ENCODE assay signal across 19 cellular contexts in genomic region chr15:36172970-36173369, GRCh38.
A peak's percentile ranks its signal among the peaks of the same experiment; 100 is the strongest.
DNase-seq lines count a peak whose midpoint lies in the region; TF ChIP-seq lines count a peak whose summit lies in the region.
"Had no signal": no experiment of that assay in that cellular context is flagged by ENCODE, and none has a peak within 500 bp of the region (broad histone marks: within the 10 kb centered on the region; RNA-seq: fewer than 3 reads in every experiment).

No MANE protein-coding gene starts in this region.

- CTCF ChIA-PET in MCF 10A (lab: Yijun Ruan, JAX): interaction anchor here (1.5 kb wide), 1 partner anchor 11 kb away, joined by 3 read pairs; no protein-coding TSS in a partner anchor
- CTCF ChIA-PET in mammary epithelial cell (lab: Charles Lee; ENCODE audit: low non-redundant PET): no interaction called here
- CTCF ChIA-PET in PC-9 (lab: Charles Lee): no interaction called here
- CTCF ChIA-PET in A673 (lab: Charles Lee): no interaction called here

- POLR2A ChIA-PET in MCF 10A (lab: Yijun Ruan, JAX): no interaction called here
- POLR2A ChIA-PET in PC-9 (lab: Charles Lee; ENCODE audit: unreplicated experiment): no interaction called here
- POLR2A ChIA-PET in A673 (lab: Charles Lee; ENCODE audit: low non-redundant PET): interaction anchor here (0.5 kb wide), 2 partner anchors 73 to 855 kb away, joined by 3 to 4 read pairs; no protein-coding TSS in a partner anchor

- no peak overlapping the region for H3K4me3 Mint-ChIP-seq in MCF 10A (ENCODE audit: unreplicated experiment)
- H3K4me3 Mint-ChIP-seq: B cell; CD4-positive, alpha-beta memory T cell; HFFc6; IgD-negative memory B cell had no signal

- no peak for TF ChIP-seq POLR2A in ovary (IDR thresholded peaks at IDR 0.05)

- no peak for TF ChIP-seq CTCF in MCF 10A (IDR thresholded peaks at IDR 0.05; ENCODE audit: unreplicated experiment)
- no peak for TF ChIP-seq CTCF in mammary epithelial cell (conservative IDR thresholded peaks at IDR 0.05 in 1 of 2, IDR thresholded peaks at IDR 0.05 in 1 of 2; ENCODE audit: extremely low read depth in 1 of 2, insufficient read depth in 1 of 2, low read depth in 1 of 2, low read length in 2 of 2)
- no peak for TF ChIP-seq CTCF in PC-9 (conservative IDR thresholded peaks at IDR 0.05)
- TF ChIP-seq CTCF in fibroblast of pulmonary artery (IDR thresholded peaks at IDR 0.05; ENCODE audit: low read length, missing control alignments): no peak
- TF ChIP-seq CTCF in ovary (IDR thresholded peaks at IDR 0.05): no peak
- no peak for TF ChIP-seq CTCF in A673 (conservative IDR thresholded peaks at IDR 0.05; ENCODE audit: low read depth, low read length)

- 100% methylated on average over 1 of the region's 1 CpG for WGBS in mammary epithelial cell (ENCODE audit: low coverage, missing lambda C conversion rate)
- 98 to 100% (median 100%) methylated on average over 1 of the region's 1 CpG for WGBS in ovary, 3 donors

- no peaks in the 10 kb centered on the region for H3K79me2 ChIP-seq in mammary epithelial cell (ENCODE audit: insufficient read depth, low read length)
- no peaks in the 10 kb centered on the region for H3K79me2 ChIP-seq in PC-9 (ENCODE audit: low read depth)

- H3K36me3 ChIP-seq in mammary epithelial cell (ENCODE audit: insufficient read depth, low read length) (no peaks in the 10 kb centered on the region), PC-9 (ENCODE audit: low read depth) (no peaks in the 10 kb centered on the region), ovary (no peaks in the 10 kb centered on the region), A673 (ENCODE audit: insufficient read depth, low read length, poor library complexity, severe bottlenecking) (no peaks in the 10 kb centered on the region)
- H3K36me3 ChIP-seq: HAP-1 had no signal

- H3K4me2 ChIP-seq in mammary epithelial cell (ENCODE audit: insufficient read depth, low read depth, low read length): no peak overlapping the region
- H3K4me2 ChIP-seq in PC-9: no peak overlapping the region

- H3K9me2 ChIP-seq in PC-9 (ENCODE audit: insufficient read depth): no peaks in the 10 kb centered on the region

- no peaks in the 10 kb centered on the region for H3K9me3 Mint-ChIP-seq in MCF 10A (ENCODE audit: unreplicated experiment)
- H3K9me3 Mint-ChIP-seq: HFFc6 had no signal

- H3K9me3 ChIP-seq in mammary epithelial cell (replicated peaks; ENCODE audit: insufficient read depth, low read length): no peaks in the 10 kb centered on the region
- H3K9me3 ChIP-seq in PC-9 (ENCODE audit: insufficient read depth, low read depth): 0 out of 2 replicates have a peak, but pooled peaks cover 3% of the 10 kb centered on the region
- no peaks in the 10 kb centered on the region for H3K9me3 ChIP-seq in ovary
- no peaks in the 10 kb centered on the region for H3K9me3 ChIP-seq in A673 (ENCODE audit: low read depth, low read length, poor library complexity, severe bottlenecking)
- H3K9me3 ChIP-seq: HAP-1 had no signal

- in situ Hi-C loops in mammary epithelial cell (cut with MboI; ENCODE audit: low sequenced_read_pairs in 2 of 2): no loop called here

- no peaks in the 10 kb centered on the region for H3K4me1 ChIP-seq in mammary epithelial cell (ENCODE audit: insufficient read depth, low read length)
- H3K4me1 ChIP-seq in PC-9 (replicated peaks; ENCODE audit: insufficient read depth): peaks cover 20% of the 10 kb centered on the region
- peaks cover 10% of the 10 kb centered on the region for H3K4me1 ChIP-seq in ovary (ENCODE audit: insufficient read depth)
- no peaks in the 10 kb centered on the region for H3K4me1 ChIP-seq in A673 (ENCODE audit: insufficient read depth, low read length, poor library complexity, severe bottlenecking)

- no peaks in the 10 kb centered on the region for H3K36me3 Mint-ChIP-seq in MCF 10A (ENCODE audit: insufficient read depth, unreplicated experiment)
- H3K36me3 Mint-ChIP-seq: CD4-positive, alpha-beta memory T cell; IgD-negative memory B cell had no signal

- no peak overlapping the region for H3K27ac Mint-ChIP-seq in MCF 10A (ENCODE audit: low read depth, unreplicated experiment)
- H3K27ac Mint-ChIP-seq: B cell; CD4-positive, alpha-beta memory T cell; HFFc6; IgD-negative memory B cell had no signal

- H3K27me3 ChIP-seq in mammary epithelial cell (ENCODE audit: insufficient read depth, low read length) (no peaks in the 10 kb centered on the region), PC-9 (ENCODE audit: insufficient read depth, low read depth) (no peaks in the 10 kb centered on the region), ovary (no peaks in the 10 kb centered on the region), A673 (replicated peaks; ENCODE audit: insufficient read depth, low read depth, low read length, poor library complexity) (no peaks in the 10 kb centered on the region)

- H3K4me3 ChIP-seq in mammary epithelial cell (replicated peaks in 1 of 3; ENCODE audit: insufficient read depth in 1 of 3, low read depth in 2 of 3, low read length in 3 of 3): no peak overlapping the region
- H3K4me3 ChIP-seq in PC-9: no peak overlapping the region
- no peak overlapping the region for H3K4me3 ChIP-seq in fibroblast of pulmonary artery (replicated peaks; ENCODE audit: low read depth, low read length)
- H3K4me3 ChIP-seq in ovary: no peak overlapping the region
- no peak overlapping the region for H3K4me3 ChIP-seq in A673 (ENCODE audit: low read depth, low read length, poor library complexity, severe bottlenecking)
- H3K4me3 ChIP-seq: HAP-1 had no signal

- H4K20me1 ChIP-seq in mammary epithelial cell (ENCODE audit: insufficient read depth, low read length) (no peaks in the 10 kb centered on the region), PC-9 (ENCODE audit: insufficient read depth) (no peaks in the 10 kb centered on the region)

- no peaks in the 10 kb centered on the region for H3K27me3 Mint-ChIP-seq in MCF 10A (ENCODE audit: insufficient read depth, unreplicated experiment)
- H3K27me3 Mint-ChIP-seq: B cell; CD4-positive, alpha-beta memory T cell; IgD-negative memory B cell had no signal

- H3K4me1 Mint-ChIP-seq in MCF 10A (ENCODE audit: insufficient read depth, unreplicated experiment): no peaks in the 10 kb centered on the region
- H3K4me1 Mint-ChIP-seq: B cell; CD4-positive, alpha-beta memory T cell; IgD-negative memory B cell had no signal

- H2AFZ ChIP-seq in mammary epithelial cell (ENCODE audit: low read depth, low read length) (no peak overlapping the region), PC-9 (peak overlapping the region; percentile 65; the same call in 1 of the 2 replicates)

- no peak overlapping the region for H3K9ac ChIP-seq in mammary epithelial cell (ENCODE audit: insufficient read depth, low read length)

- 0 out of 2 replicates have a peak, but pooled peaks cover 2% of the 10 kb centered on the region for H3F3A ChIP-seq in PC-9 (ENCODE audit: insufficient read depth, low read depth)

- no peak for TF ChIP-seq EP300 in ovary (IDR thresholded peaks at IDR 0.05)

- BruUV-seq in MCF 10A (replicated peaks; lab: Mats Ljungman, UMichigan): no TSS peak
- no TSS peak for BruUV-seq in mammary epithelial cell (replicated peaks; lab: Mats Ljungman, UMichigan)
- BruUV-seq in PC-9 (replicated peaks; lab: Mats Ljungman, UMichigan): no TSS peak
- BruUV-seq in A673 (replicated peaks; lab: Mats Ljungman, UMichigan): no TSS peak

- dilution Hi-C loops in mammary epithelial cell (cut with HindIII; ENCODE audit: low sequenced_read_pairs): no loop called here

- H3K27ac ChIP-seq in mammary epithelial cell (ENCODE audit: insufficient read depth, low read depth, low read length): no peak overlapping the region
- H3K27ac ChIP-seq in PC-9: 0 out of 2 replicates have a peak overlapping the region, but pooled peaks have one; percentile 9
- no peak overlapping the region for H3K27ac ChIP-seq in ovary
- H3K27ac ChIP-seq in A673 (ENCODE audit: low read depth, low read length, poor library complexity, severe bottlenecking): no peak overlapping the region
- H3K27ac ChIP-seq: 22Rv1 had no signal

- peak; percentile 35 for DNase-seq in MCF 10A (ENCODE audit: unreplicated experiment)
- no peak for DNase-seq in mammary epithelial cell
- no peak for DNase-seq in PC-9
- DNase-seq in fibroblast of pulmonary artery (ENCODE audit: low read depth): peak; percentile 23
- DNase-seq in CD1c-positive myeloid dendritic cell (ENCODE audit: extremely low spot score): no peak
- no peak for DNase-seq in ovary
- no peak for DNase-seq in NCI-H2196 (lab: John Stamatoyannopoulos, UW; ENCODE audit: unreplicated experiment)
- DNase-seq in A673 (ENCODE audit: low spot score): no peak
- DNase-seq: ACHN; C1 segment of cervical spinal cord; CD4-positive, alpha-beta memory T cell; DMS153; DMS79 treated with DMSO at 0.1 percent for 48 hours; EL; HFFc6 had no signal

- intact Hi-C loops in MCF 10A (cut with micrococcal nuclease) (no loop called here), mammary epithelial cell (cut with micrococcal nuclease) (no loop called here), PC-9 (cut with micrococcal nuclease; ENCODE audit: unreplicated experiment) (no loop called here), ovary (cut with DNase I) (no loop called here), A673 (cut with micrococcal nuclease; ENCODE audit: unreplicated experiment) (no loop called here)

Comparison
In these comparisons a context has a peak if more than half of its experiments do, and no peak if none do; other contexts are left out.
1. DNase-seq: peak in MCF 10A (single experiment) and fibroblast of pulmonary artery (single experiment); none in mammary epithelial cell (single experiment), PC-9 (0 of 2), CD1c-positive myeloid dendritic cell (single experiment), ovary (0 of 5), NCI-H2196 (single experiment) and A673 (single experiment).